Comparison of ENCODE assay signal across 1 cellular context in the genomic region with DNA sequence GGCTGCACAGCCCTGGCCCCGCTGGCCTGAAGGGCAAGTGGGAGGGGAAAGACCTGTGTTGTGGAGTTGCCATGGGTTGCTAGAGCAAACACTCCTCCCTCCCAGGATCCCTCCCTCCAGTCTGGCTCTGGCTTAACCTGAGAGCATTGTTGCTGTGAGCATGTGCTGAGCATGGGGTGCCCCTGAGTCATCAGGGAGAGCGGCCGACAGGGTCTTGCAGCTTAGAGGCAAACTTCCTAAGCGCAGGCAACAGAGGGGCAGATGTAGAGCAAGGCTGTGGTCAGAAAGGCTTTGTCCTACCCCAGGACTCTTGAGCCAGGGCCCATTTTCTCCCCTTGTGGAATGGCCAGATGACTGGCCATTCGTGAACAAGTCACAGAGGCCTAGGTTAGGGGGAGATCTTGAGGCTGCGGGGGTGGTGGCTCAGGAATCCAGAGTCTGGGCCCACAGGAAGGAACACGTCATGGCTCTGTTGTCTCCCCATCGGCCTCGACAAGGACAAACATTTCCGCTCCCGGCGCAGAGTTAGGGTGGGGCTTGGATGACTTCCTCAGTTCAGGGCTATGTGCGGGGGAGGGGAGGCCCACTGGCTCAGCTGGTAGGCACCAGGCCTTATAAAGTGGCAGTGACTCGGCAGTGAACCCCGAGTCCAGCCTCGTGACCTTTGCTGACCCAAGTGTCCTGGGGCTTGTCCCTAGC.
A peak's percentile ranks its signal among the peaks of the same experiment; 100 is the strongest.
TF ChIP-seq lines count a peak whose summit lies in the region.

No MANE protein-coding gene starts in this region.

TF ChIP-seq in HepG2, 621 proteins besides CTCF, POLR2A, EP300 and RAD21 (continued from another document and continues in another):
- TF ChIP-seq, protein P1, sequence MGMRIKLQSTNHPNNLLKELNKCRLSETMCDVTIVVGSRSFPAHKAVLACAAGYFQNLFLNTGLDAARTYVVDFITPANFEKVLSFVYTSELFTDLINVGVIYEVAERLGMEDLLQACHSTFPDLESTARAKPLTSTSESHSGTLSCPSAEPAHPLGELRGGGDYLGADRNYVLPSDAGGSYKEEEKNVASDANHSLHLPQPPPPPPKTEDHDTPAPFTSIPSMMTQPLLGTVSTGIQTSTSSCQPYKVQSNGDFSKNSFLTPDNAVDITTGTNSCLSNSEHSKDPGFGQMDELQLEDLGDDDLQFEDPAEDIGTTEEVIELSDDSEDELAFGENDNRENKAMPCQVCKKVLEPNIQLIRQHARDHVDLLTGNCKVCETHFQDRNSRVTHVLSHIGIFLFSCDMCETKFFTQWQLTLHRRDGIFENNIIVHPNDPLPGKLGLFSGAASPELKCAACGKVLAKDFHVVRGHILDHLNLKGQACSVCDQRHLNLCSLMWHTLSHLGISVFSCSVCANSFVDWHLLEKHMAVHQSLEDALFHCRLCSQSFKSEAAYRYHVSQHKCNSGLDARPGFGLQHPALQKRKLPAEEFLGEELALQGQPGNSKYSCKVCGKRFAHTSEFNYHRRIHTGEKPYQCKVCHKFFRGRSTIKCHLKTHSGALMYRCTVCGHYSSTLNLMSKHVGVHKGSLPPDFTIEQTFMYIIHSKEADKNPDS (CRISPR knock-in tag; IDR thresholded peaks at IDR 0.05), result peak; percentile 38; the same call in 1 of the 2 replicates
- TF ChIP-seq DNMT3B (CRISPR knock-in tag; conservative IDR thresholded peaks at IDR 0.05) (peak; percentile 71; the same call in 1 of the 2 replicates), RORA (CRISPR knock-in tag; IDR thresholded peaks at IDR 0.05) (no peak), ZNF205 (CRISPR knock-in tag; IDR thresholded peaks at IDR 0.05) (0 out of 2 replicates have a peak, but pooled peaks have one; percentile 16), ZNF234 (CRISPR knock-in tag; conservative IDR thresholded peaks at IDR 0.05) (no peak), AHR (CRISPR knock-in tag; IDR thresholded peaks at IDR 0.05) (no peak; the same call in 1 of the 2 replicates), ZNF333 (CRISPR knock-in tag; IDR thresholded peaks at IDR 0.05; ENCODE audit: borderline replicate concordance) (no peak), ZNF44 (CRISPR knock-in tag; IDR thresholded peaks at IDR 0.05) (0 out of 2 replicates have a peak, but pooled peaks have one; percentile 39), CCDC6 (CRISPR knock-in tag; IDR thresholded peaks at IDR 0.05) (peak; percentile 85; the same call in 1 of the 2 replicates), KLF12 (CRISPR knock-in tag; IDR thresholded peaks at IDR 0.05; ENCODE audit: borderline replicate concordance) (no peak; the same call in 1 of the 2 replicates), SMYD3 (CRISPR knock-in tag; IDR thresholded peaks at IDR 0.05) (peak; percentile 74; the same call in 1 of the 2 replicates), REPIN1 (CRISPR knock-in tag; IDR thresholded peaks at IDR 0.05; ENCODE audit: borderline replicate concordance, low read depth) (peak; percentile 72), CEBPB (IDR thresholded peaks at IDR 0.05; ENCODE audit: borderline replicate concordance, low read depth, low read length) (peak; percentile 14; the same call in 1 of the 2 replicates), PAF1 (CRISPR knock-in tag; IDR thresholded peaks at IDR 0.05) (no peak), ARNT (IDR thresholded peaks at IDR 0.05) (no peak), KMT2A (CRISPR knock-in tag; IDR thresholded peaks at IDR 0.05) (no peak), NR3C1 (CRISPR knock-in tag; IDR thresholded peaks at IDR 0.05) (no peak), TP53 (CRISPR knock-in tag; conservative IDR thresholded peaks at IDR 0.05) (no peak), ZMAT3 (CRISPR knock-in tag; conservative IDR thresholded peaks at IDR 0.05) (peak; percentile 84), HMG20A (CRISPR knock-in tag; IDR thresholded peaks at IDR 0.05; ENCODE audit: borderline replicate concordance) (no peak; the same call in 1 of the 2 replicates), SCMH1 (CRISPR knock-in tag; IDR thresholded peaks at IDR 0.05; ENCODE audit: borderline replicate concordance) (no peak), RFXANK (CRISPR knock-in tag; IDR thresholded peaks at IDR 0.05) (0 out of 2 replicates have a peak, but pooled peaks have one; percentile 32), NFYB (CRISPR knock-in tag; IDR thresholded peaks at IDR 0.05) (no peak)
- TF ChIP-seq, protein P2, sequence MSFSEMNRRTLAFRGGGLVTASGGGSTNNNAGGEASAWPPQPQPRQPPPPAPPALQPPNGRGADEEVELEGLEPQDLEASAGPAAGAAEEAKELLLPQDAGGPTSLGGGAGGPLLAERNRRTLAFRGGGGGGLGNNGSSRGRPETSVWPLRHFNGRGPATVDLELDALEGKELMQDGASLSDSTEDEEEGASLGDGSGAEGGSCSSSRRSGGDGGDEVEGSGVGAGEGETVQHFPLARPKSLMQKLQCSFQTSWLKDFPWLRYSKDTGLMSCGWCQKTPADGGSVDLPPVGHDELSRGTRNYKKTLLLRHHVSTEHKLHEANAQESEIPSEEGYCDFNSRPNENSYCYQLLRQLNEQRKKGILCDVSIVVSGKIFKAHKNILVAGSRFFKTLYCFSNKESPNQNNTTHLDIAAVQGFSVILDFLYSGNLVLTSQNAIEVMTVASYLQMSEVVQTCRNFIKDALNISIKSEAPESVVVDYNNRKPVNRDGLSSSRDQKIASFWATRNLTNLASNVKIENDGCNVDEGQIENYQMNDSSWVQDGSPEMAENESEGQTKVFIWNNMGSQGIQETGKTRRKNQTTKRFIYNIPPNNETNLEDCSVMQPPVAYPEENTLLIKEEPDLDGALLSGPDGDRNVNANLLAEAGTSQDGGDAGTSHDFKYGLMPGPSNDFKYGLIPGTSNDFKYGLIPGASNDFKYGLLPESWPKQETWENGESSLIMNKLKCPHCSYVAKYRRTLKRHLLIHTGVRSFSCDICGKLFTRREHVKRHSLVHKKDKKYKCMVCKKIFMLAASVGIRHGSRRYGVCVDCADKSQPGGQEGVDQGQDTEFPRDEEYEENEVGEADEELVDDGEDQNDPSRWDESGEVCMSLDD (CRISPR knock-in tag; IDR thresholded peaks at IDR 0.05; ENCODE audit: borderline replicate concordance), result no peak; the same call in 1 of the 2 replicates
- TF ChIP-seq, protein P3, sequence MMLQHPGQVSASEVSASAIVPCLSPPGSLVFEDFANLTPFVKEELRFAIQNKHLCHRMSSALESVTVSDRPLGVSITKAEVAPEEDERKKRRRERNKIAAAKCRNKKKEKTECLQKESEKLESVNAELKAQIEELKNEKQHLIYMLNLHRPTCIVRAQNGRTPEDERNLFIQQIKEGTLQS (CRISPR knock-in tag; IDR thresholded peaks at IDR 0.05), result peak; percentile 55
- TF ChIP-seq, protein P4, sequence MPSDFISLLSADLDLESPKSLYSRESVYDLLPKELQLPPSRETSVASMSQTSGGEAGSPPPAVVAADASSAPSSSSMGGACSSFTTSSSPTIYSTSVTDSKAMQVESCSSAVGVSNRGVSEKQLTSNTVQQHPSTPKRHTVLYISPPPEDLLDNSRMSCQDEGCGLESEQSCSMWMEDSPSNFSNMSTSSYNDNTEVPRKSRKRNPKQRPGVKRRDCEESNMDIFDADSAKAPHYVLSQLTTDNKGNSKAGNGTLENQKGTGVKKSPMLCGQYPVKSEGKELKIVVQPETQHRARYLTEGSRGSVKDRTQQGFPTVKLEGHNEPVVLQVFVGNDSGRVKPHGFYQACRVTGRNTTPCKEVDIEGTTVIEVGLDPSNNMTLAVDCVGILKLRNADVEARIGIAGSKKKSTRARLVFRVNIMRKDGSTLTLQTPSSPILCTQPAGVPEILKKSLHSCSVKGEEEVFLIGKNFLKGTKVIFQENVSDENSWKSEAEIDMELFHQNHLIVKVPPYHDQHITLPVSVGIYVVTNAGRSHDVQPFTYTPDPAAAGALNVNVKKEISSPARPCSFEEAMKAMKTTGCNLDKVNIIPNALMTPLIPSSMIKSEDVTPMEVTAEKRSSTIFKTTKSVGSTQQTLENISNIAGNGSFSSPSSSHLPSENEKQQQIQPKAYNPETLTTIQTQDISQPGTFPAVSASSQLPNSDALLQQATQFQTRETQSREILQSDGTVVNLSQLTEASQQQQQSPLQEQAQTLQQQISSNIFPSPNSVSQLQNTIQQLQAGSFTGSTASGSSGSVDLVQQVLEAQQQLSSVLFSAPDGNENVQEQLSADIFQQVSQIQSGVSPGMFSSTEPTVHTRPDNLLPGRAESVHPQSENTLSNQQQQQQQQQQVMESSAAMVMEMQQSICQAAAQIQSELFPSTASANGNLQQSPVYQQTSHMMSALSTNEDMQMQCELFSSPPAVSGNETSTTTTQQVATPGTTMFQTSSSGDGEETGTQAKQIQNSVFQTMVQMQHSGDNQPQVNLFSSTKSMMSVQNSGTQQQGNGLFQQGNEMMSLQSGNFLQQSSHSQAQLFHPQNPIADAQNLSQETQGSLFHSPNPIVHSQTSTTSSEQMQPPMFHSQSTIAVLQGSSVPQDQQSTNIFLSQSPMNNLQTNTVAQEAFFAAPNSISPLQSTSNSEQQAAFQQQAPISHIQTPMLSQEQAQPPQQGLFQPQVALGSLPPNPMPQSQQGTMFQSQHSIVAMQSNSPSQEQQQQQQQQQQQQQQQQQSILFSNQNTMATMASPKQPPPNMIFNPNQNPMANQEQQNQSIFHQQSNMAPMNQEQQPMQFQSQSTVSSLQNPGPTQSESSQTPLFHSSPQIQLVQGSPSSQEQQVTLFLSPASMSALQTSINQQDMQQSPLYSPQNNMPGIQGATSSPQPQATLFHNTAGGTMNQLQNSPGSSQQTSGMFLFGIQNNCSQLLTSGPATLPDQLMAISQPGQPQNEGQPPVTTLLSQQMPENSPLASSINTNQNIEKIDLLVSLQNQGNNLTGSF (CRISPR knock-in tag; IDR thresholded peaks at IDR 0.05), result no peak
- TF ChIP-seq, protein P5, sequence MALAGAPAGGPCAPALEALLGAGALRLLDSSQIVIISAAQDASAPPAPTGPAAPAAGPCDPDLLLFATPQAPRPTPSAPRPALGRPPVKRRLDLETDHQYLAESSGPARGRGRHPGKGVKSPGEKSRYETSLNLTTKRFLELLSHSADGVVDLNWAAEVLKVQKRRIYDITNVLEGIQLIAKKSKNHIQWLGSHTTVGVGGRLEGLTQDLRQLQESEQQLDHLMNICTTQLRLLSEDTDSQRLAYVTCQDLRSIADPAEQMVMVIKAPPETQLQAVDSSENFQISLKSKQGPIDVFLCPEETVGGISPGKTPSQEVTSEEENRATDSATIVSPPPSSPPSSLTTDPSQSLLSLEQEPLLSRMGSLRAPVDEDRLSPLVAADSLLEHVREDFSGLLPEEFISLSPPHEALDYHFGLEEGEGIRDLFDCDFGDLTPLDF (CRISPR knock-in tag; IDR thresholded peaks at IDR 0.05), result no peak
- TF ChIP-seq, protein P6, sequence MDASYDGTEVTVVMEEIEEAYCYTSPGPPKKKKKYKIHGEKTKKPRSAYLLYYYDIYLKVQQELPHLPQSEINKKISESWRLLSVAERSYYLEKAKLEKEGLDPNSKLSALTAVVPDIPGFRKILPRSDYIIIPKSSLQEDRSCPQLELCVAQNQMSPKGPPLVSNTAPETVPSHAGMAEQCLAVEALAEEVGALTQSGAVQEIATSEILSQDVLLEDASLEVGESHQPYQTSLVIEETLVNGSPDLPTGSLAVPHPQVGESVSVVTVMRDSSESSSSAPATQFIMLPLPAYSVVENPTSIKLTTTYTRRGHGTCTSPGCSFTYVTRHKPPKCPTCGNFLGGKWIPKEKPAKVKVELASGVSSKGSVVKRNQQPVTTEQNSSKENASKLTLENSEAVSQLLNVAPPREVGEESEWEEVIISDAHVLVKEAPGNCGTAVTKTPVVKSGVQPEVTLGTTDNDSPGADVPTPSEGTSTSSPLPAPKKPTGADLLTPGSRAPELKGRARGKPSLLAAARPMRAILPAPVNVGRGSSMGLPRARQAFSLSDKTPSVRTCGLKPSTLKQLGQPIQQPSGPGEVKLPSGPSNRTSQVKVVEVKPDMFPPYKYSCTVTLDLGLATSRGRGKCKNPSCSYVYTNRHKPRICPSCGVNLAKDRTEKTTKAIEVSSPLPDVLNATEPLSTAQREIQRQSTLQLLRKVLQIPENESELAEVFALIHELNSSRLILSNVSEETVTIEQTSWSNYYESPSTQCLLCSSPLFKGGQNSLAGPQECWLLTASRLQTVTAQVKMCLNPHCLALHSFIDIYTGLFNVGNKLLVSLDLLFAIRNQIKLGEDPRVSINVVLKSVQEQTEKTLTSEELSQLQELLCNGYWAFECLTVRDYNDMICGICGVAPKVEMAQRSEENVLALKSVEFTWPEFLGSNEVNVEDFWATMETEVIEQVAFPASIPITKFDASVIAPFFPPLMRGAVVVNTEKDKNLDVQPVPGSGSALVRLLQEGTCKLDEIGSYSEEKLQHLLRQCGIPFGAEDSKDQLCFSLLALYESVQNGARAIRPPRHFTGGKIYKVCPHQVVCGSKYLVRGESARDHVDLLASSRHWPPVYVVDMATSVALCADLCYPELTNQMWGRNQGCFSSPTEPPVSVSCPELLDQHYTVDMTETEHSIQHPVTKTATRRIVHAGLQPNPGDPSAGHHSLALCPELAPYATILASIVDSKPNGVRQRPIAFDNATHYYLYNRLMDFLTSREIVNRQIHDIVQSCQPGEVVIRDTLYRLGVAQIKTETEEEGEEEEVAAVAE (CRISPR knock-in tag; IDR thresholded peaks at IDR 0.05; ENCODE audit: borderline replicate concordance), result peak; percentile 72; the same call in 1 of the 2 replicates
- TF ChIP-seq, protein P7, sequence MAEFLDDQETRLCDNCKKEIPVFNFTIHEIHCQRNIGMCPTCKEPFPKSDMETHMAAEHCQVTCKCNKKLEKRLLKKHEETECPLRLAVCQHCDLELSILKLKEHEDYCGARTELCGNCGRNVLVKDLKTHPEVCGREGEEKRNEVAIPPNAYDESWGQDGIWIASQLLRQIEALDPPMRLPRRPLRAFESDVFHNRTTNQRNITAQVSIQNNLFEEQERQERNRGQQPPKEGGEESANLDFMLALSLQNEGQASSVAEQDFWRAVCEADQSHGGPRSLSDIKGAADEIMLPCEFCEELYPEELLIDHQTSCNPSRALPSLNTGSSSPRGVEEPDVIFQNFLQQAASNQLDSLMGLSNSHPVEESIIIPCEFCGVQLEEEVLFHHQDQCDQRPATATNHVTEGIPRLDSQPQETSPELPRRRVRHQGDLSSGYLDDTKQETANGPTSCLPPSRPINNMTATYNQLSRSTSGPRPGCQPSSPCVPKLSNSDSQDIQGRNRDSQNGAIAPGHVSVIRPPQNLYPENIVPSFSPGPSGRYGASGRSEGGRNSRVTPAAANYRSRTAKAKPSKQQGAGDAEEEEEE (CRISPR knock-in tag; IDR thresholded peaks at IDR 0.05; ENCODE audit: borderline replicate concordance), result no peak
- TF ChIP-seq, protein P8, sequence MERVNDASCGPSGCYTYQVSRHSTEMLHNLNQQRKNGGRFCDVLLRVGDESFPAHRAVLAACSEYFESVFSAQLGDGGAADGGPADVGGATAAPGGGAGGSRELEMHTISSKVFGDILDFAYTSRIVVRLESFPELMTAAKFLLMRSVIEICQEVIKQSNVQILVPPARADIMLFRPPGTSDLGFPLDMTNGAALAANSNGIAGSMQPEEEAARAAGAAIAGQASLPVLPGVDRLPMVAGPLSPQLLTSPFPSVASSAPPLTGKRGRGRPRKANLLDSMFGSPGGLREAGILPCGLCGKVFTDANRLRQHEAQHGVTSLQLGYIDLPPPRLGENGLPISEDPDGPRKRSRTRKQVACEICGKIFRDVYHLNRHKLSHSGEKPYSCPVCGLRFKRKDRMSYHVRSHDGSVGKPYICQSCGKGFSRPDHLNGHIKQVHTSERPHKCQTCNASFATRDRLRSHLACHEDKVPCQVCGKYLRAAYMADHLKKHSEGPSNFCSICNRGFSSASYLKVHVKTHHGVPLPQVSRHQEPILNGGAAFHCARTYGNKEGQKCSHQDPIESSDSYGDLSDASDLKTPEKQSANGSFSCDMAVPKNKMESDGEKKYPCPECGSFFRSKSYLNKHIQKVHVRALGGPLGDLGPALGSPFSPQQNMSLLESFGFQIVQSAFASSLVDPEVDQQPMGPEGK (CRISPR knock-in tag; IDR thresholded peaks at IDR 0.05), result no peak
